In the genomic region with DNA sequence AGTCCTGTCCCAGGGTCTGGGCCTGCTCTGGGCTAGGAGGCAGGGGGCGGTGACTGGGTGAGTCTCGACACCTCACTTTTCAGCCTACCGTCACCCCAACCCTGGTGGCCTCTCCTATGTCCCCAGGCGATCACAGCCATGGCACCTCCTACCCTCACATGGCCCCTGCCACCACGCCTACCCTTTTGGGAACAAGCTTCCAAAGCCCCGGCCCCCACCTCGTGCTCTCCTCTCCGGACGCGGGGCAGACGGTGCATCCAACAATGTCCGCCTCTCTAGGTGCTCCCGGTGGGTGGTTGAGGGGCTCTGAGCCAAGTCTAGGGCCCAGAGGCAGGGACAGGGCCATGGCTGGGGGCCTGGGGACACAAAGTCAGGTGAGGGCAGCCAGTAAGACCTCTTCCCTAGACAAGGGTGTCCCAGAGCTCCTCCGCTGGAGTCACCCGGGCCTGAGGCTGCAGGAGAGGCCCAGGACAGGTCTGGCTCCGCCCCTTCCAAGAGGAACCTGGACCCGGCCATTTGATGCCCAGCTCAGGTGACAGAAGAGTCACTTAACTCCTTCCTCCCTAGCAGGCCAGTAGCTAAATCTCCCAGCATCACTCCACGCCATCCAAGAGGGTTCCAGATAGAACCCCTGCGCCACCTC, we compare ENCODE assay signal across 1 cellular context.
TF ChIP-seq lines count a peak whose summit lies in the region.

A gene with protein sequence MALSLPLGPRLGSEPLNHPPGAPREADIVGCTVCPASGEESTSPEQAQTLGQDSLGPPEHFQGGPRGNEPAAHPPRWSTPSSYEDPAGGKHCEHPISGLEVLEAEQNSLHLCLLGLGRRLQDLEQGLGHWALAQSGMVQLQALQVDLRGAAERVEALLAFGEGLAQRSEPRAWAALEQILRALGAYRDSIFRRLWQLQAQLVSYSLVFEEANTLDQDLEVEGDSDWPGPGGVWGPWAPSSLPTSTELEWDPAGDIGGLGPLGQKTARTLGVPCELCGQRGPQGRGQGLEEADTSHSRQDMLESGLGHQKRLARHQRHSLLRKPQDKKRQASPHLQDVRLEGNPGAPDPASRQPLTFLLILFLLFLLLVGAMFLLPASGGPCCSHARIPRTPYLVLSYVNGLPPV (minus strand): TSS at position 478 of the 643 bp plus-strand sequence. CDS start 132 bp downstream, at position 346.

TF ChIP-seq in HepG2, 621 proteins besides CTCF, POLR2A, EP300 and RAD21 (continued from another document and continues in another):
- no peak for TF ChIP-seq CENPT (CRISPR knock-in tag; IDR thresholded peaks at IDR 0.05; ENCODE audit: low read depth)
- peak in 1 of 2 experiments; percentile 50; a peak in 1 of 4 replicates for TF ChIP-seq KLF16 (CRISPR knock-in tag; IDR thresholded peaks at IDR 0.05)
- TF ChIP-seq, protein P1, sequence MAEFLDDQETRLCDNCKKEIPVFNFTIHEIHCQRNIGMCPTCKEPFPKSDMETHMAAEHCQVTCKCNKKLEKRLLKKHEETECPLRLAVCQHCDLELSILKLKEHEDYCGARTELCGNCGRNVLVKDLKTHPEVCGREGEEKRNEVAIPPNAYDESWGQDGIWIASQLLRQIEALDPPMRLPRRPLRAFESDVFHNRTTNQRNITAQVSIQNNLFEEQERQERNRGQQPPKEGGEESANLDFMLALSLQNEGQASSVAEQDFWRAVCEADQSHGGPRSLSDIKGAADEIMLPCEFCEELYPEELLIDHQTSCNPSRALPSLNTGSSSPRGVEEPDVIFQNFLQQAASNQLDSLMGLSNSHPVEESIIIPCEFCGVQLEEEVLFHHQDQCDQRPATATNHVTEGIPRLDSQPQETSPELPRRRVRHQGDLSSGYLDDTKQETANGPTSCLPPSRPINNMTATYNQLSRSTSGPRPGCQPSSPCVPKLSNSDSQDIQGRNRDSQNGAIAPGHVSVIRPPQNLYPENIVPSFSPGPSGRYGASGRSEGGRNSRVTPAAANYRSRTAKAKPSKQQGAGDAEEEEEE (CRISPR knock-in tag; IDR thresholded peaks at IDR 0.05; ENCODE audit: borderline replicate concordance) = 0 out of 2 replicates have a peak, but pooled peaks have one; percentile 47
- TF ChIP-seq JUN (CRISPR knock-in tag; IDR thresholded peaks at IDR 0.05) = no peak
- TF ChIP-seq CCAR2 (optimal IDR thresholded peaks at IDR 0.05; ENCODE audit: low read depth, low read length) = no peak
- no peak for TF ChIP-seq ZNF34 (CRISPR knock-in tag; IDR thresholded peaks at IDR 0.05; ENCODE audit: borderline replicate concordance)
- TF ChIP-seq ARHGAP35 (CRISPR knock-in tag; IDR thresholded peaks at IDR 0.05; ENCODE audit: borderline replicate concordance) = peak; percentile 79; the same call in 1 of the 2 replicates
- no peak for TF ChIP-seq ZFP1 (CRISPR knock-in tag; IDR thresholded peaks at IDR 0.05)
- TF ChIP-seq, protein P2, sequence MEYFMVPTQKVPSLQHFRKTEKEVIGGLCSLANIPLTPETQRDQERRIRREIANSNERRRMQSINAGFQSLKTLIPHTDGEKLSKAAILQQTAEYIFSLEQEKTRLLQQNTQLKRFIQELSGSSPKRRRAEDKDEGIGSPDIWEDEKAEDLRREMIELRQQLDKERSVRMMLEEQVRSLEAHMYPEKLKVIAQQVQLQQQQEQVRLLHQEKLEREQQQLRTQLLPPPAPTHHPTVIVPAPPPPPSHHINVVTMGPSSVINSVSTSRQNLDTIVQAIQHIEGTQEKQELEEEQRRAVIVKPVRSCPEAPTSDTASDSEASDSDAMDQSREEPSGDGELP (IDR thresholded peaks at IDR 0.05; ENCODE audit: borderline replicate concordance, low read depth) = peak; percentile 65; the same call in 1 of the 2 replicates
- no peak for TF ChIP-seq TCF12 (IDR thresholded peaks at IDR 0.05)
- TF ChIP-seq TCF12 (CRISPR knock-in tag; IDR thresholded peaks at IDR 0.05) = 0 out of 2 replicates have a peak, but pooled peaks have one; percentile 64
- TF ChIP-seq REL (CRISPR knock-in tag; conservative IDR thresholded peaks at IDR 0.05) = no peak
- no peak for TF ChIP-seq CEBPB (IDR thresholded peaks at IDR 0.05; ENCODE audit: borderline replicate concordance, low read depth, low read length)
- no peak for TF ChIP-seq ZNF205 (CRISPR knock-in tag; IDR thresholded peaks at IDR 0.05)
- TF ChIP-seq ZSCAN9 (CRISPR knock-in tag; IDR thresholded peaks at IDR 0.05; ENCODE audit: borderline replicate concordance) = peak; percentile 47; the same call in 1 of the 2 replicates
- peak; percentile 76 for TF ChIP-seq SAP130 (CRISPR knock-in tag; IDR thresholded peaks at IDR 0.05; ENCODE audit: low read depth)
- 0 out of 3 replicates have a peak, but pooled peaks have one; percentile 24 for TF ChIP-seq MXI1 (IDR thresholded peaks at IDR 0.05; ENCODE audit: borderline replicate concordance, low read depth, low read length)
- peak; percentile 14; the same call in 1 of the 2 replicates for TF ChIP-seq GATAD2A (CRISPR knock-in tag; IDR thresholded peaks at IDR 0.05)
- no peak for TF ChIP-seq FLYWCH1 (CRISPR knock-in tag; IDR thresholded peaks at IDR 0.05)
- TF ChIP-seq, protein P3, sequence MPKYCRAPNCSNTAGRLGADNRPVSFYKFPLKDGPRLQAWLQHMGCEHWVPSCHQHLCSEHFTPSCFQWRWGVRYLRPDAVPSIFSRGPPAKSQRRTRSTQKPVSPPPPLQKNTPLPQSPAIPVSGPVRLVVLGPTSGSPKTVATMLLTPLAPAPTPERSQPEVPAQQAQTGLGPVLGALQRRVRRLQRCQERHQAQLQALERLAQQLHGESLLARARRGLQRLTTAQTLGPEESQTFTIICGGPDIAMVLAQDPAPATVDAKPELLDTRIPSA (CRISPR knock-in tag; IDR thresholded peaks at IDR 0.05; ENCODE audit: borderline replicate concordance) = no peak
- no peak for TF ChIP-seq PHB2 (IDR thresholded peaks at IDR 0.05; ENCODE audit: partially characterized antibody)
- peak; percentile 82 for TF ChIP-seq POLR2AphosphoS5 (IDR thresholded peaks at IDR 0.05; ENCODE audit: low read depth, low read length)
- TF ChIP-seq ZNF598 (CRISPR knock-in tag; IDR thresholded peaks at IDR 0.05; ENCODE audit: borderline replicate concordance) = 0 out of 2 replicates have a peak, but pooled peaks have one; percentile 6
- TF ChIP-seq GATAD1 (CRISPR knock-in tag; IDR thresholded peaks at IDR 0.05) = no peak
- TF ChIP-seq, protein P4, sequence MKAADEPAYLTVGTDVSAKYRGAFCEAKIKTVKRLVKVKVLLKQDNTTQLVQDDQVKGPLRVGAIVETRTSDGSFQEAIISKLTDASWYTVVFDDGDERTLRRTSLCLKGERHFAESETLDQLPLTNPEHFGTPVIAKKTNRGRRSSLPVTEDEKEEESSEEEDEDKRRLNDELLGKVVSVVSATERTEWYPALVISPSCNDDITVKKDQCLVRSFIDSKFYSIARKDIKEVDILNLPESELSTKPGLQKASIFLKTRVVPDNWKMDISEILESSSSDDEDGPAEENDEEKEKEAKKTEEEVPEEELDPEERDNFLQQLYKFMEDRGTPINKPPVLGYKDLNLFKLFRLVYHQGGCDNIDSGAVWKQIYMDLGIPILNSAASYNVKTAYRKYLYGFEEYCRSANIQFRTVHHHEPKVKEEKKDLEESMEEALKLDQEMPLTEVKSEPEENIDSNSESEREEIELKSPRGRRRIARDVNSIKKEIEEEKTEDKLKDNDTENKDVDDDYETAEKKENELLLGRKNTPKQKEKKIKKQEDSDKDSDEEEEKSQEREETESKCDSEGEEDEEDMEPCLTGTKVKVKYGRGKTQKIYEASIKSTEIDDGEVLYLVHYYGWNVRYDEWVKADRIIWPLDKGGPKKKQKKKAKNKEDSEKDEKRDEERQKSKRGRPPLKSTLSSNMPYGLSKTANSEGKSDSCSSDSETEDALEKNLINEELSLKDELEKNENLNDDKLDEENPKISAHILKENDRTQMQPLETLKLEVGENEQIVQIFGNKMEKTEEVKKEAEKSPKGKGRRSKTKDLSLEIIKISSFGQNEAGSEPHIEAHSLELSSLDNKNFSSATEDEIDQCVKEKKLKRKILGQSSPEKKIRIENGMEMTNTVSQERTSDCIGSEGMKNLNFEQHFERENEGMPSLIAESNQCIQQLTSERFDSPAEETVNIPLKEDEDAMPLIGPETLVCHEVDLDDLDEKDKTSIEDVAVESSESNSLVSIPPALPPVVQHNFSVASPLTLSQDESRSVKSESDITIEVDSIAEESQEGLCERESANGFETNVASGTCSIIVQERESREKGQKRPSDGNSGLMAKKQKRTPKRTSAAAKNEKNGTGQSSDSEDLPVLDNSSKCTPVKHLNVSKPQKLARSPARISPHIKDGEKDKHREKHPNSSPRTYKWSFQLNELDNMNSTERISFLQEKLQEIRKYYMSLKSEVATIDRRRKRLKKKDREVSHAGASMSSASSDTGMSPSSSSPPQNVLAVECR (CRISPR knock-in tag; IDR thresholded peaks at IDR 0.05; ENCODE audit: borderline replicate concordance) = peak; percentile 80; the same call in 1 of the 2 replicates
- TF ChIP-seq RFXAP (CRISPR knock-in tag; IDR thresholded peaks at IDR 0.05; ENCODE audit: borderline replicate concordance) = no peak
- TF ChIP-seq SYNCRIP (IDR thresholded peaks at IDR 0.05; ENCODE audit: insufficient read depth, low read depth, low read length) = no peak
- TF ChIP-seq ZMAT3 (CRISPR knock-in tag; conservative IDR thresholded peaks at IDR 0.05) = peak; percentile 68; the same call in 1 of the 2 replicates
- peak; percentile 42; the same call in 1 of the 2 replicates for TF ChIP-seq RXRB (CRISPR knock-in tag; IDR thresholded peaks at IDR 0.05; ENCODE audit: borderline replicate concordance)
- no peak for TF ChIP-seq MIER3 (CRISPR knock-in tag; IDR thresholded peaks at IDR 0.05; ENCODE audit: borderline replicate concordance)
- TF ChIP-seq ZSCAN22 (CRISPR knock-in tag; IDR thresholded peaks at IDR 0.05) = no peak
- TF ChIP-seq MED8 (CRISPR knock-in tag; IDR thresholded peaks at IDR 0.05; ENCODE audit: insufficient replicate concordance) = no peak
- TF ChIP-seq ZNF451 (CRISPR knock-in tag; IDR thresholded peaks at IDR 0.05) = no peak
- TF ChIP-seq ZNF766 (CRISPR knock-in tag; IDR thresholded peaks at IDR 0.05; ENCODE audit: borderline replicate concordance) = peak; percentile 50; the same call in 1 of the 2 replicates
- peak; percentile 29; the same call in 1 of the 2 replicates for TF ChIP-seq MTF1 (CRISPR knock-in tag; IDR thresholded peaks at IDR 0.05)
- TF ChIP-seq, protein P5, sequence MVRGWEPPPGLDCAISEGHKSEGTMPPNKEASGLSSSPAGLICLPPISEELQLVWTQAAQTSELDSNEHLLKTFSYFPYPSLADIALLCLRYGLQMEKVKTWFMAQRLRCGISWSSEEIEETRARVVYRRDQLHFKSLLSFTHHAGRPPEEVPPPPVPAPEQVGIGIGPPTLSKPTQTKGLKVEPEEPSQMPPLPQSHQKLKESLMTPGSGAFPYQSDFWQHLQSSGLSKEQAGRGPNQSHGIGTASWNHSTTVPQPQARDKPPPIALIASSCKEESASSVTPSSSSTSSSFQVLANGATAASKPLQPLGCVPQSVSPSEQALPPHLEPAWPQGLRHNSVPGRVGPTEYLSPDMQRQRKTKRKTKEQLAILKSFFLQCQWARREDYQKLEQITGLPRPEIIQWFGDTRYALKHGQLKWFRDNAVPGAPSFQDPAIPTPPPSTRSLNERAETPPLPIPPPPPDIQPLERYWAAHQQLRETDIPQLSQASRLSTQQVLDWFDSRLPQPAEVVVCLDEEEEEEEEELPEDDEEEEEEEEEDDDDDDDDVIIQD (CRISPR knock-in tag; IDR thresholded peaks at IDR 0.05; ENCODE audit: low read depth) = no peak
- no peak for TF ChIP-seq ZNF749 (CRISPR knock-in tag; IDR thresholded peaks at IDR 0.05; ENCODE audit: borderline replicate concordance)
- peak; percentile 55; the same call in 1 of the 2 replicates for TF ChIP-seq ZNF333 (CRISPR knock-in tag; IDR thresholded peaks at IDR 0.05; ENCODE audit: borderline replicate concordance)
- TF ChIP-seq, protein P6, sequence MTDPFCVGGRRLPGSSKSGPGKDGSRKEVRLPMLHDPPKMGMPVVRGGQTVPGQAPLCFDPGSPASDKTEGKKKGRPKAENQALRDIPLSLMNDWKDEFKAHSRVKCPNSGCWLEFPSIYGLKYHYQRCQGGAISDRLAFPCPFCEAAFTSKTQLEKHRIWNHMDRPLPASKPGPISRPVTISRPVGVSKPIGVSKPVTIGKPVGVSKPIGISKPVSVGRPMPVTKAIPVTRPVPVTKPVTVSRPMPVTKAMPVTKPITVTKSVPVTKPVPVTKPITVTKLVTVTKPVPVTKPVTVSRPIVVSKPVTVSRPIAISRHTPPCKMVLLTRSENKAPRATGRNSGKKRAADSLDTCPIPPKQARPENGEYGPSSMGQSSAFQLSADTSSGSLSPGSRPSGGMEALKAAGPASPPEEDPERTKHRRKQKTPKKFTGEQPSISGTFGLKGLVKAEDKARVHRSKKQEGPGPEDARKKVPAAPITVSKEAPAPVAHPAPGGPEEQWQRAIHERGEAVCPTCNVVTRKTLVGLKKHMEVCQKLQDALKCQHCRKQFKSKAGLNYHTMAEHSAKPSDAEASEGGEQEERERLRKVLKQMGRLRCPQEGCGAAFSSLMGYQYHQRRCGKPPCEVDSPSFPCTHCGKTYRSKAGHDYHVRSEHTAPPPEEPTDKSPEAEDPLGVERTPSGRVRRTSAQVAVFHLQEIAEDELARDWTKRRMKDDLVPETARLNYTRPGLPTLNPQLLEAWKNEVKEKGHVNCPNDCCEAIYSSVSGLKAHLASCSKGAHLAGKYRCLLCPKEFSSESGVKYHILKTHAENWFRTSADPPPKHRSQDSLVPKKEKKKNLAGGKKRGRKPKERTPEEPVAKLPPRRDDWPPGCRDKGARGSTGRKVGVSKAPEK (CRISPR knock-in tag; IDR thresholded peaks at IDR 0.05; ENCODE audit: borderline replicate concordance) = no peak
- TF ChIP-seq NFYC (CRISPR knock-in tag; IDR thresholded peaks at IDR 0.05) = peak; percentile 62
- TF ChIP-seq, protein P7, sequence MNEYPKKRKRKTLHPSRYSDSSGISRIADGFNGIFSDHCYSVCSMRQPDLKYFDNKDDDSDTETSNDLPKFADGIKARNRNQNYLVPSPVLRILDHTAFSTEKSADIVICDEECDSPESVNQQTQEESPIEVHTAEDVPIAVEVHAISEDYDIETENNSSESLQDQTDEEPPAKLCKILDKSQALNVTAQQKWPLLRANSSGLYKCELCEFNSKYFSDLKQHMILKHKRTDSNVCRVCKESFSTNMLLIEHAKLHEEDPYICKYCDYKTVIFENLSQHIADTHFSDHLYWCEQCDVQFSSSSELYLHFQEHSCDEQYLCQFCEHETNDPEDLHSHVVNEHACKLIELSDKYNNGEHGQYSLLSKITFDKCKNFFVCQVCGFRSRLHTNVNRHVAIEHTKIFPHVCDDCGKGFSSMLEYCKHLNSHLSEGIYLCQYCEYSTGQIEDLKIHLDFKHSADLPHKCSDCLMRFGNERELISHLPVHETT (CRISPR knock-in tag; conservative IDR thresholded peaks at IDR 0.05) = no peak
- TF ChIP-seq SMARCC2 (IDR thresholded peaks at IDR 0.05) = no peak
- peak; percentile 36; the same call in 1 of the 2 replicates for TF ChIP-seq ZNF335 (CRISPR knock-in tag; IDR thresholded peaks at IDR 0.05)
- TF ChIP-seq ZNF234 (CRISPR knock-in tag; conservative IDR thresholded peaks at IDR 0.05) = no peak
- TF ChIP-seq ZFY (CRISPR knock-in tag; IDR thresholded peaks at IDR 0.05) = peak; percentile 94
- no peak for TF ChIP-seq ZNF552 (CRISPR knock-in tag; IDR thresholded peaks at IDR 0.05; ENCODE audit: borderline replicate concordance)
